In genomic region chr1:226702957-226703831, GRCh38 we compare ENCODE assay signal across 1 cellular context.
TF ChIP-seq lines count a peak whose summit lies in the region.

No MANE protein-coding gene starts in this region.

TF ChIP-seq in HEK293, 187 proteins besides CTCF, POLR2A, EP300 and RAD21 (continued from another document and continues in another):
- TF ChIP-seq, protein P1, sequence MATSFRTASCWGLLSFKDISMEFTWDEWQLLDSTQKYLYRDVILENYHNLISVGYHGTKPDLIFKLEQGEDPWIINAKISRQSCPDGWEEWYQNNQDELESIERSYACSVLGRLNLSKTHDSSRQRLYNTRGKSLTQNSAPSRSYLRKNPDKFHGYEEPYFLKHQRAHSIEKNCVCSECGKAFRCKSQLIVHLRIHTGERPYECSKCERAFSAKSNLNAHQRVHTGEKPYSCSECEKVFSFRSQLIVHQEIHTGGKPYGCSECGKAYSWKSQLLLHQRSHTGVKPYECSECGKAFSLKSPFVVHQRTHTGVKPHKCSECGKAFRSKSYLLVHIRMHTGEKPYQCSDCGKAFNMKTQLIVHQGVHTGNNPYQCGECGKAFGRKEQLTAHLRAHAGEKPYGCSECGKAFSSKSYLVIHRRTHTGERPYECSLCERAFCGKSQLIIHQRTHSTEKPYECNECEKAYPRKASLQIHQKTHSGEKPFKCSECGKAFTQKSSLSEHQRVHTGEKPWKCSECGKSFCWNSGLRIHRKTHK (tag by site-specific recombination; IDR thresholded peaks at IDR 0.05) = no peak
- TF ChIP-seq ZNF654 (tag by site-specific recombination; IDR thresholded peaks at IDR 0.05; ENCODE audit: low read depth) = no peak
- peak; percentile 55; the same call in 1 of the 2 replicates for TF ChIP-seq ZNF600 (tag by site-specific recombination; IDR thresholded peaks at IDR 0.05)
- no peak; the same call in 1 of the 2 replicates for TF ChIP-seq HOXC10 (CRISPR knock-in tag; IDR thresholded peaks at IDR 0.05)
- TF ChIP-seq ZBTB6 (tag by site-specific recombination; IDR thresholded peaks at IDR 0.05) = peak; percentile 65; the same call in 1 of the 2 replicates
- peak; percentile 78 for TF ChIP-seq KLF8 (tag by site-specific recombination; IDR thresholded peaks at IDR 0.05)
- peak; percentile 76 for TF ChIP-seq KLF1 (tag by site-specific recombination; IDR thresholded peaks at IDR 0.05)
- TF ChIP-seq, protein P2, sequence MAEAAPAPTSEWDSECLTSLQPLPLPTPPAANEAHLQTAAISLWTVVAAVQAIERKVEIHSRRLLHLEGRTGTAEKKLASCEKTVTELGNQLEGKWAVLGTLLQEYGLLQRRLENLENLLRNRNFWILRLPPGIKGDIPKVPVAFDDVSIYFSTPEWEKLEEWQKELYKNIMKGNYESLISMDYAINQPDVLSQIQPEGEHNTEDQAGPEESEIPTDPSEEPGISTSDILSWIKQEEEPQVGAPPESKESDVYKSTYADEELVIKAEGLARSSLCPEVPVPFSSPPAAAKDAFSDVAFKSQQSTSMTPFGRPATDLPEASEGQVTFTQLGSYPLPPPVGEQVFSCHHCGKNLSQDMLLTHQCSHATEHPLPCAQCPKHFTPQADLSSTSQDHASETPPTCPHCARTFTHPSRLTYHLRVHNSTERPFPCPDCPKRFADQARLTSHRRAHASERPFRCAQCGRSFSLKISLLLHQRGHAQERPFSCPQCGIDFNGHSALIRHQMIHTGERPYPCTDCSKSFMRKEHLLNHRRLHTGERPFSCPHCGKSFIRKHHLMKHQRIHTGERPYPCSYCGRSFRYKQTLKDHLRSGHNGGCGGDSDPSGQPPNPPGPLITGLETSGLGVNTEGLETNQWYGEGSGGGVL (tag by site-specific recombination; IDR thresholded peaks at IDR 0.05) = peak; percentile 84
- TF ChIP-seq ZNF184 (tag by site-specific recombination; IDR thresholded peaks at IDR 0.05) = peak; percentile 82
- peak; percentile 60 for TF ChIP-seq ZNF449 (tag by site-specific recombination; IDR thresholded peaks at IDR 0.05)
- TF ChIP-seq PBX3 (CRISPR knock-in tag; IDR thresholded peaks at IDR 0.05) = peak; percentile 97
- TF ChIP-seq ZNF121 (tag by site-specific recombination; IDR thresholded peaks at IDR 0.05) = peak; percentile 48
- no peak for TF ChIP-seq ZNF548 (tag by site-specific recombination; IDR thresholded peaks at IDR 0.05)
- 0 out of 2 replicates have a peak, but pooled peaks have one; percentile 70 for TF ChIP-seq PRDM2 (tag by site-specific recombination; IDR thresholded peaks at IDR 0.05; ENCODE audit: borderline replicate concordance)
- peak; percentile 74 for TF ChIP-seq ZBTB44 (tag by site-specific recombination; IDR thresholded peaks at IDR 0.05)
- TF ChIP-seq, protein P3, sequence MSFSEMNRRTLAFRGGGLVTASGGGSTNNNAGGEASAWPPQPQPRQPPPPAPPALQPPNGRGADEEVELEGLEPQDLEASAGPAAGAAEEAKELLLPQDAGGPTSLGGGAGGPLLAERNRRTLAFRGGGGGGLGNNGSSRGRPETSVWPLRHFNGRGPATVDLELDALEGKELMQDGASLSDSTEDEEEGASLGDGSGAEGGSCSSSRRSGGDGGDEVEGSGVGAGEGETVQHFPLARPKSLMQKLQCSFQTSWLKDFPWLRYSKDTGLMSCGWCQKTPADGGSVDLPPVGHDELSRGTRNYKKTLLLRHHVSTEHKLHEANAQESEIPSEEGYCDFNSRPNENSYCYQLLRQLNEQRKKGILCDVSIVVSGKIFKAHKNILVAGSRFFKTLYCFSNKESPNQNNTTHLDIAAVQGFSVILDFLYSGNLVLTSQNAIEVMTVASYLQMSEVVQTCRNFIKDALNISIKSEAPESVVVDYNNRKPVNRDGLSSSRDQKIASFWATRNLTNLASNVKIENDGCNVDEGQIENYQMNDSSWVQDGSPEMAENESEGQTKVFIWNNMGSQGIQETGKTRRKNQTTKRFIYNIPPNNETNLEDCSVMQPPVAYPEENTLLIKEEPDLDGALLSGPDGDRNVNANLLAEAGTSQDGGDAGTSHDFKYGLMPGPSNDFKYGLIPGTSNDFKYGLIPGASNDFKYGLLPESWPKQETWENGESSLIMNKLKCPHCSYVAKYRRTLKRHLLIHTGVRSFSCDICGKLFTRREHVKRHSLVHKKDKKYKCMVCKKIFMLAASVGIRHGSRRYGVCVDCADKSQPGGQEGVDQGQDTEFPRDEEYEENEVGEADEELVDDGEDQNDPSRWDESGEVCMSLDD (tag by site-specific recombination; IDR thresholded peaks at IDR 0.05) = no peak; the same call in 1 of the 2 replicates
- 0 out of 2 replicates have a peak, but pooled peaks have one; percentile 4 for TF ChIP-seq ZNF280D (tag by site-specific recombination; IDR thresholded peaks at IDR 0.05)
- TF ChIP-seq ZNF785 (tag by site-specific recombination; IDR thresholded peaks at IDR 0.05) = peak; percentile 94; the same call in 1 of the 2 replicates
- TF ChIP-seq ZNF324 (tag by site-specific recombination; IDR thresholded peaks at IDR 0.05) = peak; percentile 78
- TF ChIP-seq ZNF677 (tag by site-specific recombination; IDR thresholded peaks at IDR 0.05) = peak; percentile 68; the same call in 1 of the 2 replicates
- TF ChIP-seq GFI1B (tag by site-specific recombination; IDR thresholded peaks at IDR 0.05) = no peak
- peak; percentile 83 for TF ChIP-seq ZNF596 (tag by site-specific recombination; IDR thresholded peaks at IDR 0.05)
- peak; percentile 72 for TF ChIP-seq WT1 (tag by site-specific recombination; IDR thresholded peaks at IDR 0.05)
- peak; percentile 76 for TF ChIP-seq YY1 (tag by site-specific recombination; IDR thresholded peaks at IDR 0.05)
- TF ChIP-seq MZF1 (tag by site-specific recombination; IDR thresholded peaks at IDR 0.05; ENCODE audit: borderline replicate concordance) = peak; percentile 80; the same call in 1 of the 2 replicates
- 0 out of 2 replicates have a peak, but pooled peaks have one; percentile 27 for TF ChIP-seq GLI2 (tag by site-specific recombination; IDR thresholded peaks at IDR 0.05; ENCODE audit: borderline replicate concordance, low read depth)
- TF ChIP-seq BCL11B (tag by site-specific recombination; IDR thresholded peaks at IDR 0.05; ENCODE audit: low read depth) = peak; percentile 41; the same call in 1 of the 2 replicates
- peak; percentile 79 for TF ChIP-seq ZNF692 (tag by site-specific recombination; IDR thresholded peaks at IDR 0.05)
- TF ChIP-seq MYNN (tag by site-specific recombination; IDR thresholded peaks at IDR 0.05; ENCODE audit: borderline replicate concordance) = no peak
- TF ChIP-seq ZNF555 (tag by site-specific recombination; conservative IDR thresholded peaks at IDR 0.05) = no peak
